In genomic region chr2:119574864-119575263, GRCh38 we compare ENCODE assay signal across 30 cellular contexts. TPM values are rescaled to one million over a fixed set of nuclear protein-coding genes. Genes with fewer than 3 reads are reported as not detected.
"Had no signal": no experiment of that assay in that cellular context is flagged by ENCODE, and none has a peak within 500 bp of the region (broad histone marks: within the 10 kb centered on the region; RNA-seq: fewer than 3 reads in every experiment).

No MANE protein-coding gene starts in this region.

- H3K4me2 ChIP-seq: smooth muscle cell had no signal

- H3K36me3 Mint-ChIP-seq: activated CD4-positive, alpha-beta memory T cell treated with anti-CD3 and anti-CD28 coated beads for 36 hours; activated naive CD8-positive, alpha-beta T cell; stimulated activated memory B cell treated with anti-CD40 and anti-IgM and Interleukin-4, amounts not matched to agents 10 μg/mL and 1 μg/mL and 100 μg/mL, for 72 hours had no signal

- H3K9me3 Mint-ChIP-seq: activated CD4-positive, alpha-beta T cell treated with anti-CD3 and anti-CD28 coated beads, Interleukin-2, amount 10 ng/mL, durations not matched to agents 24 days and 14 days; activated T-helper 2 cell treated with anti-CD3 and anti-CD28 coated beads, Interferon-gamma antibody, Interleukin-2, Interleukin-4, amounts not matched to agents 10 μg/mL and 5 μg/mL and 100 μg/mL, durations not matched to agents 14 hours and 24 hours and 36 hours had no signal

- H3K4me3 ChIP-seq: esophagus muscularis mucosa, heart right ventricle, ovary, sigmoid colon, smooth muscle cell, stomach, suprapubic skin, tibial artery, upper lobe of right lung had no signal

- H3K27me3 ChIP-seq: esophagus muscularis mucosa, ovary, sigmoid colon, stomach, suprapubic skin, tibial artery, upper lobe of right lung had no signal

- H3K27ac ChIP-seq: esophagus muscularis mucosa, foreskin keratinocyte, heart right ventricle, ovary, sigmoid colon, stomach, suprapubic skin, tibial artery, upper lobe of right lung had no signal

- H3K4me1 ChIP-seq: foreskin keratinocyte, suprapubic skin had no signal

- H3K4me1 Mint-ChIP-seq: activated CD4-positive, alpha-beta T cell treated with anti-CD3 and anti-CD28 coated beads, Interleukin-2, amount 10 ng/mL, durations not matched to agents 24 days and 14 days; naive thymus-derived CD4-positive, alpha-beta T cell; stimulated activated memory B cell treated with anti-CD40 and anti-IgM and Interleukin-4, amounts not matched to agents 10 μg/mL and 1 μg/mL and 100 μg/mL, for 72 hours had no signal

- H3K36me3 ChIP-seq: esophagus muscularis mucosa, heart right ventricle, ovary, sigmoid colon, stomach, suprapubic skin, tibial artery, upper lobe of right lung had no signal

- ATAC-seq: foreskin keratinocyte; heart right ventricle; naive thymus-derived CD4-positive, alpha-beta T cell; upper lobe of right lung had no signal

- H3K27ac Mint-ChIP-seq: activated CD4-positive, alpha-beta memory T cell treated with anti-CD3 and anti-CD28 coated beads for 36 hours; activated CD4-positive, alpha-beta T cell treated with anti-CD3 and anti-CD28 coated beads, Interleukin-2, amount 10 ng/mL, durations not matched to agents 24 days and 14 days; activated naive CD8-positive, alpha-beta T cell; activated T-helper 2 cell treated with anti-CD3 and anti-CD28 coated beads, Interferon-gamma antibody, Interleukin-2, Interleukin-4, amounts not matched to agents 10 μg/mL and 5 μg/mL and 100 μg/mL, durations not matched to agents 14 hours and 24 hours and 36 hours; mesothelial cell of epicardium; naive thymus-derived CD4-positive, alpha-beta T cell; progenitor cell of endocrine pancreas; stimulated activated memory B cell treated with anti-CD40 and anti-IgM and Interleukin-4, amounts not matched to agents 10 μg/mL and 1 μg/mL and 100 μg/mL, for 72 hours had no signal

- H3K4me3 Mint-ChIP-seq: activated CD4-positive, alpha-beta memory T cell treated with anti-CD3 and anti-CD28 coated beads for 36 hours; activated CD4-positive, alpha-beta T cell treated with anti-CD3 and anti-CD28 coated beads, Interleukin-2, amount 10 ng/mL, durations not matched to agents 24 days and 14 days; activated naive CD8-positive, alpha-beta T cell; mesothelial cell of epicardium; naive thymus-derived CD4-positive, alpha-beta T cell; stimulated activated memory B cell treated with anti-CD40 and anti-IgM and Interleukin-4, amounts not matched to agents 10 μg/mL and 1 μg/mL and 100 μg/mL, for 72 hours had no signal

- H3K27me3 Mint-ChIP-seq: progenitor cell of endocrine pancreas had no signal

- DNase-seq: activated CD4-positive, alpha-beta memory T cell treated with anti-CD3 and anti-CD28 coated beads for 36 hours; activated CD4-positive, alpha-beta T cell treated with anti-CD3 and anti-CD28 coated beads, Interleukin-2, amount 10 ng/mL, durations not matched to agents 24 days and 14 days; activated CD4-positive, CD25-positive, alpha-beta regulatory T cell treated with anti-CD3 and anti-CD28 coated beads, Interleukin-2, amount 50 U/mL, for 72 hours; activated T-cell treated with anti-CD3 and anti-CD28 coated beads, Interleukin-2, amount 50 U/mL, for 48 hours; anterior cingulate cortex; dermis blood vessel endothelial cell; effector CD4-positive, alpha-beta T cell; foreskin keratinocyte; heart right ventricle; naive thymus-derived CD4-positive, alpha-beta T cell; ovary; sigmoid colon; stimulated activated CD4-positive, alpha-beta T cell treated with anti-CD3 and anti-CD28 coated beads, Interleukin-1b, Interleukin-23, amount 100 ng/mL, for 48 hours; stimulated activated CD4-positive, alpha-beta T cell treated with anti-CD3 and anti-CD28 coated beads, Interleukin-4, amount 100 ng/mL, for 4 hours; stimulated activated CD8-positive, alpha-beta memory T cell treated with anti-CD3 and anti-CD28 coated beads, Interleukin-4, amount 100 ng/mL, for 48 hours; stomach; T-helper 9 cell; tibial artery; upper lobe of right lung had no signal

RNA-seq across cellular contexts. Expression of gene CFAP221, which starts 30.6 kb away (rescaled TPM):
- total RNA-seq: activated CD4-positive, alpha-beta memory T cell treated with anti-CD3 and anti-CD28 coated beads for 36 hours; activated CD4-positive, alpha-beta T cell treated with anti-CD3 and anti-CD28 coated beads, Interleukin-2, amount 10 ng/mL, durations not matched to agents 24 days and 14 days; activated T-helper 2 cell treated with anti-CD3 and anti-CD28 coated beads, Interferon-gamma antibody, Interleukin-2, Interleukin-4, amounts not matched to agents 10 μg/mL and 5 μg/mL and 100 μg/mL, durations not matched to agents 14 hours and 24 hours and 36 hours; foreskin keratinocyte; lower leg skin; naive thymus-derived CD4-positive, alpha-beta T cell; sigmoid colon had no signal
- polyA plus RNA-seq: foreskin keratinocyte; naive thymus-derived CD4-positive, alpha-beta T cell had no signal

RNA-seq across cellular contexts. Expression of gene SCTR, which starts 50.6 kb away (rescaled TPM):
- total RNA-seq: activated CD4-positive, alpha-beta memory T cell treated with anti-CD3 and anti-CD28 coated beads for 36 hours; activated CD4-positive, alpha-beta T cell treated with anti-CD3 and anti-CD28 coated beads, Interleukin-2, amount 10 ng/mL, durations not matched to agents 24 days and 14 days; activated T-helper 2 cell treated with anti-CD3 and anti-CD28 coated beads, Interferon-gamma antibody, Interleukin-2, Interleukin-4, amounts not matched to agents 10 μg/mL and 5 μg/mL and 100 μg/mL, durations not matched to agents 14 hours and 24 hours and 36 hours; bronchial epithelial cell; dermis blood vessel endothelial cell; esophagus muscularis mucosa; foreskin keratinocyte; kidney epithelial cell; lower leg skin; naive thymus-derived CD4-positive, alpha-beta T cell; sigmoid colon; smooth muscle cell; suprapubic skin had no signal
- polyA plus RNA-seq: foreskin keratinocyte; naive thymus-derived CD4-positive, alpha-beta T cell; smooth muscle cell had no signal
